Comparison of ENCODE assay signal across 1 cellular context in the genomic region with DNA sequence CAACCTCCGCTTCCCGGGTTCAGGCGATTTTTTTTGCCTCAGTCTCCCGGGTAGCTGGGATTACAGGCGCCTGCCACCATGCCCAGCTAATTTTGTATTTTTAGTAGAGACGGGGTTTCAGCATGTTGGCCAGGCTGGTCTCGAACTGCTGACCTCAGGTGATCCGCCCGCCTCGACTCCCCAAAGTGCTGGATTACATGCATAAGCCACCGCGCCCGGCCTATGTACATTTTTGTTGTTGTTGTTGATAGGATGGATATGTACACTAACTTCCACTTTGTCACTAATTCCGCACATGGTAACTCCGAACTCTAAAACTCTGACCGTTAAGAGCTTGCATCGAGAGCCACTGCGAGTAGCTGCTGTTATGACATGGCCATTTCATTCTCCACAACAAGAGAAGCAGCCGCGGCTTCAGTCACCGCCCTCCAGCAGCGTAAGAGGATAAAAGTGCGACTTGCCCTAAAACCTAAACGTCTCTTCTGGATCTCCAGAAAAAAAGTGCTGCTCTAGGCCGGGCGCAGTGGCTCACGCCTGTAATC.
TF ChIP-seq lines count a peak whose summit lies in the region.

No MANE protein-coding gene starts in this region.

TF ChIP-seq in H1, 55 proteins besides CTCF, POLR2A, EP300 and RAD21:
- no peak for TF ChIP-seq BRCA1 (IDR thresholded peaks at IDR 0.05; ENCODE audit: low read depth, low read length)
- TF ChIP-seq GTF2F1 (IDR thresholded peaks at IDR 0.05; ENCODE audit: borderline replicate concordance, low read depth, low read length): no peak
- no peak for TF ChIP-seq PHF8 (conservative IDR thresholded peaks at IDR 0.05; ENCODE audit: low read depth, low read length)
- TF ChIP-seq SIN3A (conservative IDR thresholded peaks at IDR 0.05 in 1 of 2, IDR thresholded peaks at IDR 0.05 in 1 of 2; ENCODE audit: low read depth in 1 of 2, low read length in 2 of 2): no peak
- no peak for TF ChIP-seq KDM5A (IDR thresholded peaks at IDR 0.05; ENCODE audit: low read length)
- no peak for TF ChIP-seq BACH1 (IDR thresholded peaks at IDR 0.05; ENCODE audit: low read length)
- no peak for TF ChIP-seq SRF (IDR thresholded peaks at IDR 0.05; ENCODE audit: low read depth, low read length)
- no peak for TF ChIP-seq TAF1 (IDR thresholded peaks at IDR 0.05; ENCODE audit: low read depth, low read length)
- TF ChIP-seq, protein P1, sequence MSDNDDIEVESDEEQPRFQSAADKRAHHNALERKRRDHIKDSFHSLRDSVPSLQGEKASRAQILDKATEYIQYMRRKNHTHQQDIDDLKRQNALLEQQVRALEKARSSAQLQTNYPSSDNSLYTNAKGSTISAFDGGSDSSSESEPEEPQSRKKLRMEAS (IDR thresholded peaks at IDR 0.05): no peak
